Comparison of ENCODE assay signal across 8 cellular contexts in genomic region chr4:56908206-56909082, GRCh38. TPM values are rescaled to one million over a fixed set of nuclear protein-coding genes. Genes with fewer than 3 reads are reported as not detected.
DNase-seq lines count a peak whose midpoint lies in the region; ATAC-seq and TF ChIP-seq lines count a peak whose summit lies in the region.

No MANE protein-coding gene starts in this region.

- BruUV-seq in OCI-LY7 (replicated peaks; lab: Mats Ljungman, UMichigan), result no TSS peak

- H3K27me3 ChIP-seq in fibroblast of lung (ENCODE audit: control insufficient read depth, insufficient read depth, low read length), result peaks cover 7% of the 10 kb centered on the region

- CTCF ChIA-PET in OCI-LY7 (lab: Charles Lee; ENCODE audit: unreplicated experiment), result no interaction called here

- H3K79me2 ChIP-seq in OCI-LY7 (ENCODE audit: insufficient read depth, low read depth, low read length), result peaks cover 43% of the 10 kb centered on the region
- peaks cover 41% of the 10 kb centered on the region for H3K79me2 ChIP-seq in fibroblast of lung (ENCODE audit: control insufficient read depth, insufficient read depth, low read length)

- no peaks in the 10 kb centered on the region for H3K9me3 Mint-ChIP-seq in activated T-helper 1 cell treated with anti-CD3 and anti-CD28 coated beads, Interleukin-12 subunit alpha, Interleukin-12 subunit beta, Interleukin-2, Interleukin-4 antibody, amounts not matched to agents 30 ng/mL and 10 ng/mL and 1 ng/mL, durations not matched to agents 14 hours and 24 hours and 36 hours
- H3K9me3 Mint-ChIP-seq in natural killer cell treated with Interleukin-12 subunit alpha and Interleukin-12 subunit beta and Interleukin-15 and Interleukin-18, amount 100 ng/mL, for 72 hours, result no peaks in the 10 kb centered on the region
- H3K9me3 Mint-ChIP-seq in stimulated activated naive CD8-positive, alpha-beta T cell treated with anti-CD3 and anti-CD28 coated beads, Interleukin-15, Interleukin-2, amounts not matched to agents 100 ng/mL and 50 ng/mL, for 24 hours, result no peaks in the 10 kb centered on the region

- H3K4me2 ChIP-seq in OCI-LY7 (ENCODE audit: low read length) (peak overlapping the region; percentile 82), fibroblast of lung (ENCODE audit: extremely low read depth, insufficient read depth, low read length) (peak overlapping the region; percentile 87)

- H3K9me3 ChIP-seq in OCI-LY7 (ENCODE audit: low read length) (no peaks in the 10 kb centered on the region), fibroblast of lung (ENCODE audit: control insufficient read depth, insufficient read depth, low read depth, low read length) (no peaks in the 10 kb centered on the region)

- peaks cover 18% of the 10 kb centered on the region for H3K36me3 Mint-ChIP-seq in activated T-helper 1 cell treated with anti-CD3 and anti-CD28 coated beads, Interleukin-12 subunit alpha, Interleukin-12 subunit beta, Interleukin-2, Interleukin-4 antibody, amounts not matched to agents 30 ng/mL and 10 ng/mL and 1 ng/mL, durations not matched to agents 14 hours and 24 hours and 36 hours (ENCODE audit: low read depth)
- peaks cover 9% of the 10 kb centered on the region for H3K36me3 Mint-ChIP-seq in natural killer cell treated with Interleukin-12 subunit alpha and Interleukin-12 subunit beta and Interleukin-15 and Interleukin-18, amount 100 ng/mL, for 72 hours
- peaks cover 15% of the 10 kb centered on the region for H3K36me3 Mint-ChIP-seq in stimulated activated naive CD8-positive, alpha-beta T cell treated with anti-CD3 and anti-CD28 coated beads, Interleukin-15, Interleukin-2, amounts not matched to agents 100 ng/mL and 50 ng/mL, for 24 hours (ENCODE audit: low read depth)

- peak overlapping the region; percentile 81 for H3K9ac ChIP-seq in fibroblast of lung (ENCODE audit: insufficient read depth, low read length)

- intact Hi-C loops in OCI-LY7 (cut with micrococcal nuclease; ENCODE audit: unreplicated experiment), result loop anchor here (1.0 to 5.0 kb wide), 4 partner anchors 69 to 961 kb away; partner anchors contain the start of genes AASDH, CEP135, NOA1 and PPAT
- intact Hi-C loops in activated T-helper 1 cell treated with anti-CD3 and anti-CD28 coated beads, Interleukin-12 subunit alpha, Interleukin-12 subunit beta, Interleukin-2, Interleukin-4 antibody, amounts not matched to agents 30 ng/mL and 10 ng/mL and 1 ng/mL, durations not matched to agents 14 hours and 24 hours and 36 hours (cut with micrococcal nuclease), result loop anchor here (1.0 to 10.0 kb wide), 9 partner anchors 69 to 1511 kb away; partner anchors contain the start of genes AASDH, CEP135, CLOCK and EXOC1

- H3K9me2 ChIP-seq in OCI-LY7 (ENCODE audit: insufficient read depth, low read length), result no peaks in the 10 kb centered on the region

- H3K27ac Mint-ChIP-seq in activated T-helper 1 cell treated with anti-CD3 and anti-CD28 coated beads, Interleukin-12 subunit alpha, Interleukin-12 subunit beta, Interleukin-2, Interleukin-4 antibody, amounts not matched to agents 30 ng/mL and 10 ng/mL and 1 ng/mL, durations not matched to agents 14 hours and 24 hours and 36 hours, result peak overlapping the region; percentile 95
- H3K27ac Mint-ChIP-seq in natural killer cell treated with Interleukin-12 subunit alpha and Interleukin-12 subunit beta and Interleukin-15 and Interleukin-18, amount 100 ng/mL, for 72 hours, result peak overlapping the region; percentile 90 to 93
- peak overlapping the region; percentile 92 for H3K27ac Mint-ChIP-seq in stimulated activated naive CD8-positive, alpha-beta T cell treated with anti-CD3 and anti-CD28 coated beads, Interleukin-15, Interleukin-2, amounts not matched to agents 100 ng/mL and 50 ng/mL, for 24 hours

- peaks cover 41% of the 10 kb centered on the region for H3K4me1 Mint-ChIP-seq in activated T-helper 1 cell treated with anti-CD3 and anti-CD28 coated beads, Interleukin-12 subunit alpha, Interleukin-12 subunit beta, Interleukin-2, Interleukin-4 antibody, amounts not matched to agents 30 ng/mL and 10 ng/mL and 1 ng/mL, durations not matched to agents 14 hours and 24 hours and 36 hours (ENCODE audit: low read depth)
- peaks cover 34 to 39% of the 10 kb centered on the region in 2 donors for H3K4me1 Mint-ChIP-seq in natural killer cell treated with Interleukin-12 subunit alpha and Interleukin-12 subunit beta and Interleukin-15 and Interleukin-18, amount 100 ng/mL, for 72 hours (ENCODE audit: low read depth in 2 of 2)
- peaks cover 54% of the 10 kb centered on the region for H3K4me1 Mint-ChIP-seq in stimulated activated naive CD8-positive, alpha-beta T cell treated with anti-CD3 and anti-CD28 coated beads, Interleukin-15, Interleukin-2, amounts not matched to agents 100 ng/mL and 50 ng/mL, for 24 hours (ENCODE audit: low read depth)

- peaks cover 43% of the 10 kb centered on the region for H3K4me1 ChIP-seq in OCI-LY7 (ENCODE audit: insufficient read depth, low read length, poor library complexity, severe bottlenecking)
- H3K4me1 ChIP-seq in fibroblast of lung (ENCODE audit: control insufficient read depth, extremely low read depth, insufficient read depth, low read length), result peaks cover 2% of the 10 kb centered on the region

- peak; percentile 3 for DNase-seq in NCI-H446 treated with DMSO at 0.1 percent for 48 hours (lab: John Stamatoyannopoulos, UW)
- no peak for DNase-seq in NCI-H446 (lab: John Stamatoyannopoulos, UW)
- peak; percentile 83 for DNase-seq in OCI-LY7 (ENCODE audit: low spot score)
- peak; percentile 67 for DNase-seq in activated T-helper 1 cell treated with anti-CD3 and anti-CD28 coated beads, Interleukin-12 subunit alpha, Interleukin-12 subunit beta, Interleukin-2, Interleukin-4 antibody, amounts not matched to agents 30 ng/mL and 10 ng/mL and 1 ng/mL, durations not matched to agents 14 hours and 24 hours and 36 hours (ENCODE audit: low spot score)
- peak; percentile 65 to 74 for DNase-seq in fibroblast of lung (ENCODE audit: low read depth in 2 of 2)
- DNase-seq in natural killer cell treated with Interleukin-12 subunit alpha and Interleukin-12 subunit beta and Interleukin-15 and Interleukin-18, amount 100 ng/mL, for 72 hours (ENCODE audit: low spot score), result peak; percentile 88

- H4K20me1 ChIP-seq in OCI-LY7 (ENCODE audit: insufficient read depth, low read length) (no peaks in the 10 kb centered on the region), fibroblast of lung (ENCODE audit: control insufficient read depth, extremely low read depth, insufficient read depth, low read length) (no peaks in the 10 kb centered on the region)

- peaks cover 5% of the 10 kb centered on the region for H3K27me3 Mint-ChIP-seq in activated T-helper 1 cell treated with anti-CD3 and anti-CD28 coated beads, Interleukin-12 subunit alpha, Interleukin-12 subunit beta, Interleukin-2, Interleukin-4 antibody, amounts not matched to agents 30 ng/mL and 10 ng/mL and 1 ng/mL, durations not matched to agents 14 hours and 24 hours and 36 hours (ENCODE audit: insufficient read depth)
- H3K27me3 Mint-ChIP-seq in natural killer cell treated with Interleukin-12 subunit alpha and Interleukin-12 subunit beta and Interleukin-15 and Interleukin-18, amount 100 ng/mL, for 72 hours, result no peaks in the 10 kb centered on the region
- H3K27me3 Mint-ChIP-seq in stimulated activated naive CD8-positive, alpha-beta T cell treated with anti-CD3 and anti-CD28 coated beads, Interleukin-15, Interleukin-2, amounts not matched to agents 100 ng/mL and 50 ng/mL, for 24 hours, result peaks cover 5% of the 10 kb centered on the region

- 0 out of 2 replicates have a peak, but pooled peaks have one; percentile 14 for TF ChIP-seq CTCF in OCI-LY7 (conservative IDR thresholded peaks at IDR 0.05; ENCODE audit: low read length)
- no peak for TF ChIP-seq CTCF in fibroblast of lung (conservative IDR thresholded peaks at IDR 0.05 in 1 of 2, IDR thresholded peaks at IDR 0.05 in 1 of 2; ENCODE audit: low read depth in 1 of 2, low read length in 2 of 2)

- peak overlapping the region; percentile 67; the same call in 1 of the 2 replicates for H2AFZ ChIP-seq in OCI-LY7 (ENCODE audit: low read length)
- H2AFZ ChIP-seq in fibroblast of lung (ENCODE audit: low read length), result peak overlapping the region; percentile 83

- POLR2A ChIA-PET in OCI-LY7 (lab: Charles Lee), result interaction anchor here (0.6 to 3.9 kb wide), 6 partner anchors 10 to 433 kb away, joined by 3 to 43 read pairs (median 4); partner anchors contain the start of genes NOA1 and POLR2B

- H3K4me3 ChIP-seq in OCI-LY7 (ENCODE audit: low read depth, low read length, poor library complexity, severe bottlenecking) (peak overlapping the region; percentile 84), fibroblast of lung (replicated peaks in 1 of 4; ENCODE audit: control extremely low read depth in 1 of 4, insufficient read depth in 1 of 4, low read depth in 3 of 4, low read length in 4 of 4) (peak overlapping the region; percentile 82 to 97 (median 92))

- peaks cover 25% of the 10 kb centered on the region for H3K36me3 ChIP-seq in OCI-LY7 (ENCODE audit: insufficient read depth, low read length)
- no peaks in the 10 kb centered on the region for H3K36me3 ChIP-seq in fibroblast of lung (ENCODE audit: control insufficient read depth, insufficient read depth, low read length)

- H3K4me3 Mint-ChIP-seq in activated T-helper 1 cell treated with anti-CD3 and anti-CD28 coated beads, Interleukin-12 subunit alpha, Interleukin-12 subunit beta, Interleukin-2, Interleukin-4 antibody, amounts not matched to agents 30 ng/mL and 10 ng/mL and 1 ng/mL, durations not matched to agents 14 hours and 24 hours and 36 hours, result peak overlapping the region; percentile 97
- peak overlapping the region; percentile 96 for H3K4me3 Mint-ChIP-seq in natural killer cell treated with Interleukin-12 subunit alpha and Interleukin-12 subunit beta and Interleukin-15 and Interleukin-18, amount 100 ng/mL, for 72 hours
- peak overlapping the region; percentile 96 for H3K4me3 Mint-ChIP-seq in stimulated activated naive CD8-positive, alpha-beta T cell treated with anti-CD3 and anti-CD28 coated beads, Interleukin-15, Interleukin-2, amounts not matched to agents 100 ng/mL and 50 ng/mL, for 24 hours

- peak; percentile 51 for ATAC-seq in HG03025 (IDR thresholded peaks at IDR 0.05; ENCODE audit: low FRiP score, unreplicated experiment)
- ATAC-seq in natural killer cell treated with Interleukin-12 subunit alpha and Interleukin-12 subunit beta and Interleukin-15 and Interleukin-18, amount 100 ng/mL, for 72 hours, result peak; percentile 76 to 84

- H3K27ac ChIP-seq in OCI-LY7 (ENCODE audit: low read depth, low read length, poor library complexity, severe bottlenecking) (peak overlapping the region; percentile 89), fibroblast of lung (ENCODE audit: insufficient read depth, low read length) (peak overlapping the region; percentile 88)

RNA-seq across cellular contexts. Expression of gene REST, which starts 0.7 kb away (rescaled TPM):
- 26.7 and 27.3 TPM in 2 replicates for total RNA-seq in OCI-LY7 (2014; rRNA removed; shearing (Covaris generic))
- total RNA-seq in OCI-LY7 (2022) (39.2 and 41.8 TPM in 2 replicates), fibroblast of lung (25.2 and 33.0 TPM in 2 replicates)
- total RNA-seq in activated T-helper 1 cell treated with anti-CD3 and anti-CD28 coated beads, Interleukin-12 subunit alpha, Interleukin-12 subunit beta, Interleukin-2, Interleukin-4 antibody, amounts not matched to agents 30 ng/mL and 10 ng/mL and 1 ng/mL, durations not matched to agents 14 hours and 24 hours and 36 hours, result 52.4 and 60.0 TPM in 2 replicates
- polyA plus RNA-seq in fibroblast of lung, result 29.3 and 30.5 TPM in 2 replicates
- 9.7 and 12.6 TPM in 2 replicates for polyA plus RNA-seq in fibroblast of lung (2012)
- polyA minus RNA-seq in fibroblast of lung (ENCODE audit: low replicate concordance), result 9.3 and 20.4 TPM in 2 replicates
- 10 to 100 TPM; 34.9 to 39.8 TPM for total RNA-seq in natural killer cell treated with Interleukin-12 subunit alpha and Interleukin-12 subunit beta and Interleukin-15 and Interleukin-18, amount 100 ng/mL, for 72 hours

Comparison
In these comparisons a context has a peak if more than half of its experiments do, and no peak if none do; other contexts are left out.
1. DNase-seq: peak in NCI-H446 treated with DMSO at 0.1 percent for 48 hours (single experiment), OCI-LY7 (single experiment), activated T-helper 1 cell treated with anti-CD3 and anti-CD28 coated beads, Interleukin-12 subunit alpha, Interleukin-12 subunit beta, Interleukin-2, Interleukin-4 antibody, amounts not matched to agents 30 ng/mL and 10 ng/mL and 1 ng/mL, durations not matched to agents 14 hours and 24 hours and 36 hours (single experiment), fibroblast of lung (2 of 2) and natural killer cell treated with Interleukin-12 subunit alpha and Interleukin-12 subunit beta and Interleukin-15 and Interleukin-18, amount 100 ng/mL, for 72 hours (single experiment); none in NCI-H446 (0 of 2).
2. Peak in every context shown above with its lines, with median percentiles within 50 percentile points of each other: H3K27ac Mint-ChIP-seq and H3K4me3 Mint-ChIP-seq.